In the genomic region with DNA sequence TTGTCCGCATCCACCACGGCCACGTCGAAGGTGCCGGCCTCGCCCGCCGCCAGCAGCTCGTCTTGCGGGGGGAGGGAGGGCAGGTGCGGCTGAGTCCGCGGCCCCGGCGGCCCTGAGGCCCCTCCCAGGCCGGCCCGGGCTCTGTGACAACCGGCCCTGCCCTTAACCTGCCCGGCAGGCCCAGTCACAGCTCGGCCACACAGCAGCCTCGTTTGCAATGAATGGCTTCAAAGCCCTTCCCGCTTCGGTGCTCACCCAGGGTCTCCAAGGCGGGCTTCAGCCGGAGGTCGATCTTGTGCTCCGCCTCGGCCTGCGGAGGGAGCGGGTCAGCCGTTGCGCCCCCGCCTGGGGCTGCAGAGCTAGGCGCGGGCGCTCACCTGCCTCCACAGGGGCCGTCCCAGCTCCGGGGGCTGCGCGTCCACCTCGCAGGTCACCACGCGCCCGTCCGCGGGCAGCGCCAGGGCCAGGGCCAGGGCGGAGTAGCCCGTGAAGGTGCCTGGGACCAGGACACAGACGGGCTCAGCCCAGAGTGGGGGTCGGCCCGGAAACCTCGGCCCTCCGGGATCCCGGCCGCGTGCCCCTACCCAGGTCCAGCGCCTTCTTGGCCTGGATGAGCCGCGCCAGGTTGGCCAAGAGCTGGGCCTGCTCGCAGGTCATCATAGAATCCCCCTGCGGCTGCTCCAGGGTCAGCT, we compare ENCODE assay signal across 8 cellular contexts. TPM values are rescaled to one million over a fixed set of nuclear protein-coding genes. Genes with fewer than 3 reads are reported as not detected.
DNase-seq lines count a peak whose midpoint lies in the region; ATAC-seq and TF ChIP-seq lines count a peak whose summit lies in the region.

No MANE protein-coding gene starts in this region.

- H3K27me3 ChIP-seq in dorsolateral prefrontal cortex = no peaks in the 10 kb centered on the region

- peak overlapping the region; percentile 83 for H3K4me3 Mint-ChIP-seq in type B pancreatic cell

- peak; percentile 66 for DNase-seq in DMS 273 (lab: John Stamatoyannopoulos, UW; ENCODE audit: unreplicated experiment)
- DNase-seq in DMS 273 treated with DMSO at 0.1 percent for 48 hours (lab: John Stamatoyannopoulos, UW) = no peak
- peak; percentile 49 for DNase-seq in SK-N-DZ (ENCODE audit: low spot score)
- peak in 2 of 10 donors; percentile 14 to 52 for DNase-seq in dorsolateral prefrontal cortex
- DNase-seq in type B pancreatic cell (ENCODE audit: extremely low spot score, unreplicated experiment) = no peak
- DNase-seq in inferior parietal cortex (ENCODE audit: extremely low spot score) = no peak

- H3K9me3 Mint-ChIP-seq in type B pancreatic cell = no peaks in the 10 kb centered on the region

- peak overlapping the region; percentile 67 to 97 (median 79) for H3K4me3 ChIP-seq in dorsolateral prefrontal cortex
- H3K4me3 ChIP-seq in mesodermal cell (ENCODE audit: extremely low read depth, insufficient read depth, low read length, poor library complexity, severe bottlenecking) = peak overlapping the region; percentile 51

- peaks cover 5% of the 10 kb centered on the region for H3K4me1 ChIP-seq in mesodermal cell (ENCODE audit: control insufficient read depth, insufficient read depth, low read length, poor library complexity, severe bottlenecking)

- H3K36me3 ChIP-seq in mesodermal cell (ENCODE audit: control insufficient read depth, insufficient read depth, low read length) = peaks cover 27% of the 10 kb centered on the region

- no peaks in the 10 kb centered on the region for H3K27me3 Mint-ChIP-seq in type B pancreatic cell

- H3K27ac ChIP-seq in dorsolateral prefrontal cortex (peak overlapping the region in 57 of 59 donors; percentile 17 to 89 (median 74)), mesodermal cell (ENCODE audit: low read depth, low read length, severe bottlenecking) (no peak overlapping the region)

- H3K9me3 ChIP-seq in mesodermal cell (ENCODE audit: control insufficient read depth, low read length) = no peaks in the 10 kb centered on the region

- 1% methylated on average over 46 to 61 of the region's 62 CpGs for WGBS in mesodermal cell (ENCODE audit: insufficient coverage in 2 of 2), 2 experiments

- TF ChIP-seq CTCF in dorsolateral prefrontal cortex (IDR thresholded peaks at IDR 0.05 in 54 of 56, conservative IDR thresholded peaks at IDR 0.05 in 2 of 56; ENCODE audit: low read depth in 1 of 56, partially characterized antibody in 56 of 56) = peak in 1 of 56 donors; percentile 13
- no peak for TF ChIP-seq CTCF in type B pancreatic cell (conservative IDR thresholded peaks at IDR 0.05)

- intact Hi-C loops in dorsolateral prefrontal cortex (cut with DNase I) = loop anchor here (2.0 to 10.0 kb wide), 7 partner anchors 46 to 1350 kb away; partner anchors contain the start of genes SAMD8 (in 2 of the 2), ADK (in 1 of the 2), AP3M1 (in 1 of the 2) and KAT6B (in 1 of the 2)

- H3K4me1 Mint-ChIP-seq in type B pancreatic cell (ENCODE audit: unreplicated experiment) = peaks cover 21% of the 10 kb centered on the region

- peak overlapping the region; percentile 80 for H3K27ac Mint-ChIP-seq in type B pancreatic cell

- ATAC-seq in HG02852 (IDR thresholded peaks at IDR 0.05; ENCODE audit: unreplicated experiment) = peak; percentile 10

- peaks cover 26% of the 10 kb centered on the region for H3K36me3 Mint-ChIP-seq in type B pancreatic cell

RNA-seq across cellular contexts. Expression of gene COMTD1, which starts 0.9 kb away (rescaled TPM):
- polyA plus RNA-seq in SK-N-DZ (2014; cell fraction: cytosol; rRNA removed) = 32.1 and 37.4 TPM in 2 replicates
- polyA plus RNA-seq in SK-N-DZ (2014; cell fraction: nucleus; rRNA removed) = 116 and 123 TPM in 2 replicates
- total RNA-seq in dorsolateral prefrontal cortex (10 to 100 TPM in 65 of 120 experiments, 1 to 10 TPM in 55; 3.0 to 19.0 (median 10.2) TPM), type B pancreatic cell (ENCODE audit: low replicate concordance) (40.4 and 62.6 TPM in 2 replicates)
- 6.7 TPM for polyA plus RNA-seq in mesodermal cell (2013, experiment 1 of 2)
- 5.2 TPM for polyA plus RNA-seq in mesodermal cell (2013, experiment 2 of 2)

RNA-seq across cellular contexts. Expression of gene VDAC2, which starts 24.2 kb away (rescaled TPM):
- 283 and 329 TPM in 2 replicates for polyA plus RNA-seq in SK-N-DZ (2014; cell fraction: cytosol; rRNA removed)
- 217 and 226 TPM in 2 replicates for polyA plus RNA-seq in SK-N-DZ (2014; cell fraction: nucleus; rRNA removed)
- total RNA-seq in dorsolateral prefrontal cortex (100 to 1,000 TPM; 100 to 208 (median 160) TPM), type B pancreatic cell (ENCODE audit: low replicate concordance) (204 and 242 TPM in 2 replicates)
- 260 TPM for polyA plus RNA-seq in mesodermal cell (2013, experiment 1 of 2)
- polyA plus RNA-seq in mesodermal cell (2013, experiment 2 of 2) = 260 TPM

Comparison
In these comparisons a context has a peak if more than half of its experiments do, and no peak if none do; other contexts are left out.
1. DNase-seq: peak in DMS 273 (single experiment) and SK-N-DZ (single experiment); none in DMS 273 treated with DMSO at 0.1 percent for 48 hours (single experiment), type B pancreatic cell (single experiment) and inferior parietal cortex (single experiment).